In genomic region chr13:45220403-45220802, GRCh38 we compare ENCODE assay signal across 17 cellular contexts. TPM values are rescaled to one million over a fixed set of nuclear protein-coding genes. Genes with fewer than 3 reads are reported as not detected.
DNase-seq lines count a peak whose midpoint lies in the region; FAIRE-seq and TF ChIP-seq lines count a peak whose summit lies in the region.
"Had no signal": no experiment of that assay in that cellular context is flagged by ENCODE, and none has a peak within 500 bp of the region (broad histone marks: within the 10 kb centered on the region; RNA-seq: fewer than 3 reads in every experiment).

No MANE protein-coding gene starts in this region.

- H3K79me2 ChIP-seq in mammary epithelial cell (ENCODE audit: insufficient read depth, low read length) (peaks cover 67% of the 10 kb centered on the region), keratinocyte (ENCODE audit: control insufficient read depth, insufficient read depth, low read length) (peaks cover 49% of the 10 kb centered on the region)

- H3K36me3 ChIP-seq in breast epithelium (no peaks in the 10 kb centered on the region), mammary epithelial cell (ENCODE audit: insufficient read depth, low read length) (no peaks in the 10 kb centered on the region), keratinocyte (ENCODE audit: control insufficient read depth in 2 of 2, extremely low read depth in 1 of 2, insufficient read depth in 2 of 2, low read length in 2 of 2) (peaks cover 1 to 8% of the 10 kb centered on the region in 2 experiments), skeletal muscle satellite cell (ENCODE audit: insufficient read depth, low read length) (peaks cover 7% of the 10 kb centered on the region)

- H3K27ac ChIP-seq in breast epithelium (no peak overlapping the region), mammary epithelial cell (ENCODE audit: insufficient read depth, low read depth, low read length) (peak overlapping the region; percentile 65), keratinocyte (ENCODE audit: control insufficient read depth, insufficient read depth, low read length) (peak overlapping the region; percentile 74)
- H3K27ac ChIP-seq: 22Rv1, RWPE1 had no signal

- dilution Hi-C loops in mammary epithelial cell (cut with HindIII; ENCODE audit: low sequenced_read_pairs) (loop anchor here (5.0 kb wide), 1 partner anchor 52 kb away; no protein-coding TSS in a partner anchor), keratinocyte (cut with MboI; ENCODE audit: extremely low pct_ligation_motif_present, low sequenced_read_pairs) (no loop called here)

- TF ChIP-seq POLR2A in breast epithelium (IDR thresholded peaks at IDR 0.05), result no peak

- in situ Hi-C loops in mammary epithelial cell (cut with MboI; ENCODE audit: low sequenced_read_pairs in 2 of 2), result no loop called here

- H3K4me3 ChIP-seq in breast epithelium, result no peak overlapping the region
- no peak overlapping the region for H3K4me3 ChIP-seq in mammary epithelial cell (replicated peaks in 1 of 3; ENCODE audit: insufficient read depth in 1 of 3, low read depth in 2 of 3, low read length in 3 of 3)
- no peak overlapping the region for H3K4me3 ChIP-seq in keratinocyte (ENCODE audit: control insufficient read depth in 2 of 3, extremely low read depth in 1 of 3, insufficient read depth in 2 of 3, low read depth in 1 of 3, low read length in 3 of 3)
- H3K4me3 ChIP-seq in skeletal muscle satellite cell (ENCODE audit: low read length), result no peak overlapping the region
- H3K4me3 ChIP-seq: BLaER1 treated with 17β-estradiol and CSF1 and Interleukin-3, amounts not matched to agents 10 nM and 100 nM had no signal

- H3K4me1 ChIP-seq in breast epithelium (peaks cover 0 to 5% of the 10 kb centered on the region in 2 donors), mammary epithelial cell (ENCODE audit: insufficient read depth, low read length) (peaks cover 44% of the 10 kb centered on the region), keratinocyte (ENCODE audit: control insufficient read depth, extremely low read depth, insufficient read depth, low read length) (peaks cover 50% of the 10 kb centered on the region), skeletal muscle satellite cell (ENCODE audit: control insufficient read depth, insufficient read depth, low read length) (peaks cover 61% of the 10 kb centered on the region)

- H3K9me3 ChIP-seq in breast epithelium (no peaks in the 10 kb centered on the region), mammary epithelial cell (replicated peaks; ENCODE audit: insufficient read depth, low read length) (no peaks in the 10 kb centered on the region), keratinocyte (ENCODE audit: control insufficient read depth, low read depth, low read length) (no peaks in the 10 kb centered on the region), skeletal muscle satellite cell (replicated peaks; ENCODE audit: low read length) (no peaks in the 10 kb centered on the region)
- H3K9me3 ChIP-seq: BLaER1 treated with 17β-estradiol and CSF1 and Interleukin-3, amounts not matched to agents 10 nM and 100 nM had no signal

- H4K20me1 ChIP-seq in mammary epithelial cell (ENCODE audit: insufficient read depth, low read length), result no peaks in the 10 kb centered on the region
- H4K20me1 ChIP-seq in keratinocyte (ENCODE audit: control insufficient read depth, extremely low read depth, insufficient read depth, low read length), result no peaks in the 10 kb centered on the region

- H3K36me3 Mint-ChIP-seq in MCF 10A (ENCODE audit: insufficient read depth, unreplicated experiment), result peaks cover 14% of the 10 kb centered on the region
- peaks cover 6% of the 10 kb centered on the region for H3K36me3 Mint-ChIP-seq in activated CD4-positive, alpha-beta memory T cell treated with anti-CD3 and anti-CD28 coated beads, Interleukin-2, amount 10 ng/mL, durations not matched to agents 7 days and 5 days (ENCODE audit: low read depth)
- peaks cover 10% of the 10 kb centered on the region for H3K36me3 Mint-ChIP-seq in mesothelial cell of epicardium

- H2AFZ ChIP-seq in mammary epithelial cell (ENCODE audit: low read depth, low read length) (no peak overlapping the region), keratinocyte (ENCODE audit: control insufficient read depth, low read length) (no peak overlapping the region)

- H3K27ac Mint-ChIP-seq in MCF 10A (ENCODE audit: low read depth, unreplicated experiment) (peak overlapping the region; percentile 81), mesothelial cell of epicardium (no peak overlapping the region)
- H3K27ac Mint-ChIP-seq in activated CD4-positive, alpha-beta memory T cell treated with anti-CD3 and anti-CD28 coated beads, Interleukin-2, amount 10 ng/mL, durations not matched to agents 7 days and 5 days, result no peak overlapping the region

- H3K9me3 Mint-ChIP-seq in MCF 10A (ENCODE audit: unreplicated experiment), result no peaks in the 10 kb centered on the region
- no peaks in the 10 kb centered on the region for H3K9me3 Mint-ChIP-seq in activated CD4-positive, alpha-beta memory T cell treated with anti-CD3 and anti-CD28 coated beads, Interleukin-2, amount 10 ng/mL, durations not matched to agents 7 days and 5 days
- no peaks in the 10 kb centered on the region for H3K9me3 Mint-ChIP-seq in mesothelial cell of epicardium

- H3K27me3 Mint-ChIP-seq in MCF 10A (ENCODE audit: insufficient read depth, unreplicated experiment), result no peaks in the 10 kb centered on the region
- no peaks in the 10 kb centered on the region for H3K27me3 Mint-ChIP-seq in activated CD4-positive, alpha-beta memory T cell treated with anti-CD3 and anti-CD28 coated beads, Interleukin-2, amount 10 ng/mL, durations not matched to agents 7 days and 5 days
- no peaks in the 10 kb centered on the region for H3K27me3 Mint-ChIP-seq in mesothelial cell of epicardium (ENCODE audit: low read depth)

- CTCF ChIA-PET in MCF 10A (lab: Yijun Ruan, JAX), result interaction anchor here (0.6 to 2.1 kb wide), 3 partner anchors 15 to 52 kb away, joined by 3 to 8 read pairs (median 4); no protein-coding TSS in a partner anchor
- CTCF ChIA-PET in mammary epithelial cell (lab: Charles Lee; ENCODE audit: low non-redundant PET), result interaction anchor here (0.7 kb wide), 1 partner anchor 13 kb away, joined by 6 read pairs; no protein-coding TSS in a partner anchor
- CTCF ChIA-PET in activated CD4-positive, alpha-beta memory T cell treated with anti-CD3 and anti-CD28 coated beads, Interleukin-2, amount 10 ng/mL, durations not matched to agents 7 days and 5 days (lab: Charles Lee), result no interaction called here

- H3K27me3 ChIP-seq in breast epithelium (no peaks in the 10 kb centered on the region), mammary epithelial cell (ENCODE audit: insufficient read depth, low read length) (no peaks in the 10 kb centered on the region), keratinocyte (ENCODE audit: control insufficient read depth, extremely low read depth, insufficient read depth, low read length) (no peaks in the 10 kb centered on the region), skeletal muscle satellite cell (ENCODE audit: control insufficient read depth, insufficient read depth, low read length) (no peaks in the 10 kb centered on the region)
- H3K27me3 ChIP-seq: BLaER1 treated with 17β-estradiol and CSF1 and Interleukin-3, amounts not matched to agents 10 nM and 100 nM had no signal

- DNase-seq in MCF 10A (ENCODE audit: unreplicated experiment), result no peak
- no peak for DNase-seq in breast epithelium (ENCODE audit: low spot score in 2 of 2)
- no peak for DNase-seq in mammary epithelial cell
- no peak for DNase-seq in keratinocyte (ENCODE audit: low read depth, low spot score)
- DNase-seq in activated CD4-positive, alpha-beta memory T cell treated with anti-CD3 and anti-CD28 coated beads, Interleukin-2, amount 10 ng/mL, durations not matched to agents 7 days and 5 days, result no peak
- DNase-seq in cortex of kidney (lab: John Stamatoyannopoulos, UW), result no peak
- DNase-seq in mesothelial cell of epicardium (ENCODE audit: low spot score in 2 of 2, unreplicated experiment in 2 of 2), result no peak
- DNase-seq: DMS 273 treated with DMSO at 0.1 percent for 48 hours, H7, NCI-H1417 treated with DMSO at 0.1 percent for 48 hours, NCI-H2029, NCI-H2171 treated with DMSO at 0.1 percent for 48 hours, NCI-H510A had no signal

- H3K4me2 ChIP-seq in mammary epithelial cell (ENCODE audit: insufficient read depth, low read depth, low read length) (peak overlapping the region; percentile 24), keratinocyte (ENCODE audit: control insufficient read depth, extremely low read depth, insufficient read depth, low read depth, low read length) (no peak overlapping the region), skeletal muscle satellite cell (ENCODE audit: low read length) (peak overlapping the region; percentile 70)

- H3K4me3 Mint-ChIP-seq in MCF 10A (ENCODE audit: unreplicated experiment) (no peak overlapping the region), mesothelial cell of epicardium (no peak overlapping the region)
- H3K4me3 Mint-ChIP-seq in activated CD4-positive, alpha-beta memory T cell treated with anti-CD3 and anti-CD28 coated beads, Interleukin-2, amount 10 ng/mL, durations not matched to agents 7 days and 5 days, result no peak overlapping the region

- POLR2A ChIA-PET in MCF 10A (lab: Yijun Ruan, JAX), result interaction anchor here (0.6 to 5.1 kb wide), 14 partner anchors 9 to 165 kb away, joined by 3 to 109 read pairs (median 7); no protein-coding TSS in a partner anchor
- POLR2A ChIA-PET in activated CD4-positive, alpha-beta memory T cell treated with anti-CD3 and anti-CD28 coated beads, Interleukin-2, amount 10 ng/mL, durations not matched to agents 7 days and 5 days (lab: Charles Lee), result no interaction called here

- intact Hi-C loops in MCF 10A (cut with micrococcal nuclease), result loop anchor here (1.0 kb wide), 1 partner anchor 33 kb away; no protein-coding TSS in a partner anchor
- intact Hi-C loops in breast epithelium (cut with DNase I; ENCODE audit: low total_unique reads), result no loop called here
- intact Hi-C loops in mammary epithelial cell (cut with micrococcal nuclease), result loop anchor here (1.0 kb wide), 1 partner anchor 14 kb away; no protein-coding TSS in a partner anchor

- BruUV-seq in MCF 10A (replicated peaks; lab: Mats Ljungman, UMichigan) (TSS peak; percentile 31), mammary epithelial cell (replicated peaks; lab: Mats Ljungman, UMichigan) (no TSS peak)

- WGBS in mammary epithelial cell (ENCODE audit: low coverage, missing lambda C conversion rate), result 94% methylated on average over 4 of the region's 4 CpGs

- H3K4me1 Mint-ChIP-seq in MCF 10A (ENCODE audit: insufficient read depth, unreplicated experiment) (peaks cover 48% of the 10 kb centered on the region), mesothelial cell of epicardium (peaks cover 14% of the 10 kb centered on the region)
- no peaks in the 10 kb centered on the region for H3K4me1 Mint-ChIP-seq in activated CD4-positive, alpha-beta memory T cell treated with anti-CD3 and anti-CD28 coated beads, Interleukin-2, amount 10 ng/mL, durations not matched to agents 7 days and 5 days

- no peaks in the 10 kb centered on the region for H3K9me1 ChIP-seq in keratinocyte (ENCODE audit: control insufficient read depth, extremely low read depth, insufficient read depth, low read length)

- no peak for FAIRE-seq in keratinocyte (lab: Jason Lieb, UNC)

- TF ChIP-seq CTCF in MCF 10A (IDR thresholded peaks at IDR 0.05; ENCODE audit: unreplicated experiment) (no peak), breast epithelium (IDR thresholded peaks at IDR 0.05) (no peak), mammary epithelial cell (conservative IDR thresholded peaks at IDR 0.05 in 1 of 2, IDR thresholded peaks at IDR 0.05 in 1 of 2; ENCODE audit: extremely low read depth in 1 of 2, insufficient read depth in 1 of 2, low read depth in 1 of 2, low read length in 2 of 2) (no peak), keratinocyte (optimal IDR thresholded peaks at IDR 0.05 in 1 of 3, IDR thresholded peaks at IDR 0.05 in 1 of 3, conservative IDR thresholded peaks at IDR 0.05 in 1 of 3; ENCODE audit: extremely low read depth in 1 of 3, insufficient read depth in 2 of 3, low read length in 3 of 3) (no peak), mesothelial cell of epicardium (IDR thresholded peaks at IDR 0.05; ENCODE audit: unreplicated experiment) (no peak)

- H3K9ac ChIP-seq in mammary epithelial cell (ENCODE audit: insufficient read depth, low read length) (no peak overlapping the region), keratinocyte (ENCODE audit: control insufficient read depth, extremely low read depth, insufficient read depth, low read length) (no peak overlapping the region), skeletal muscle satellite cell (ENCODE audit: low read depth, low read length) (no peak overlapping the region)
- H3K9ac ChIP-seq: BLaER1 treated with 17β-estradiol and CSF1 and Interleukin-3, amounts not matched to agents 10 nM and 100 nM had no signal

RNA-seq across cellular contexts. Expression of gene KCTD4, which starts 19.6 kb away (rescaled TPM):
- total RNA-seq in MCF 10A (2022) (0.54 and 0.79 TPM in 2 replicates), breast epithelium (under 1 TPM in 1 of 3 donors, not detected in 2; 0.33 TPM), mammary epithelial cell (1 to 10 TPM in 1 of 2 donors, under 1 TPM in 1; 0.83 to 1.3 TPM), mesothelial cell of epicardium (not detected in 3 replicates)
- polyA plus RNA-seq in mammary epithelial cell (1.6 TPM), keratinocyte (0.28 to 0.44 TPM (median 0.39 TPM) in 3 replicates)
- polyA minus RNA-seq in mammary epithelial cell (not detected), keratinocyte (0.10 to 0.32 TPM in 2 of 3 replicates, not detected in the other)
- 1.5 TPM for polyA plus RNA-seq in keratinocyte (2011; ENCODE audit: low read depth)
- 0.47 and 1.2 TPM in 2 replicates for polyA plus RNA-seq in keratinocyte (2011; cell fraction: cytosol; rRNA removed)
- polyA plus RNA-seq in keratinocyte (2011; cell fraction: nucleus; rRNA removed), result 1.2 and 1.3 TPM in 2 replicates
- 0.55 and 1.2 TPM in 2 replicates for polyA plus RNA-seq in keratinocyte (2012; ENCODE audit: low replicate concordance)
- polyA minus RNA-seq in keratinocyte (2011; cell fraction: cytosol; rRNA and poly(A)+ RNA removed), result not detected
- 0.39 TPM in 1 of 2 replicates, not detected in the other for polyA minus RNA-seq in keratinocyte (2011; cell fraction: nucleus; rRNA and poly(A)+ RNA removed)
- not detected in 2 replicates for total RNA-seq in skeletal muscle satellite cell (2012; rRNA removed)
- total RNA-seq in activated CD4-positive, alpha-beta memory T cell treated with anti-CD3 and anti-CD28 coated beads, Interleukin-2, amount 10 ng/mL, durations not matched to agents 7 days and 5 days, result not detected
- total RNA-seq: H7 had no signal

Comparison
In these comparisons a context has a peak if more than half of its experiments do, and no peak if none do; other contexts are left out.
1. H3K27ac ChIP-seq: peak in mammary epithelial cell (single experiment) and keratinocyte (single experiment); none in breast epithelium (0 of 2).